ENCODE assay signal across 25 cellular contexts in the genomic region with DNA sequence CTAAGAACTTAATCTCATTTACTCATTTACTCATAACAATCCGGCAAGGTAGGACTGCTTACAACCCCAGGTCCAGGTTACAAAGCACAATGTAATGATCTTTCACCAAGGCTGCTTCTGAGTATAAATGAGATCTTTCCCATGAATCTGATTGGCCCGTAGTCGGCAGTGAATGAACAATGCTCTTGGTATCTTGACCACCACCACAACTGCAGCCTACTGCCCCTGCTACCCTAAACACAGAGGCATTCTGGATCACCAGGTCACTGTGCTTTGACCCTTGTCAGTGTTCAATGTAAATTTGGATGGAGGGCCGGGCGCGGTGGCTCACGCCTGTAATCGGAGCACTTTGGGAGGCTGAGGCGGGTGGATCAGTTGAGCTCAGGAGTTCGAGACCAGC. TPM values are rescaled to one million over a fixed set of nuclear protein-coding genes. Genes with fewer than 3 reads are reported as not detected.
DNase-seq lines count a peak whose midpoint lies in the region; ATAC-seq and TF ChIP-seq lines count a peak whose summit lies in the region.
"Had no signal": no experiment of that assay in that cellular context is flagged by ENCODE, and none has a peak within 500 bp of the region (broad histone marks: within the 10 kb centered on the region; RNA-seq: fewer than 3 reads in every experiment).

No MANE protein-coding gene starts in this region.

- H3K9me3 ChIP-seq in thoracic aorta: no peaks in the 10 kb centered on the region
- H3K9me3 ChIP-seq: BLaER1, MG63, upper lobe of right lung had no signal

- no peak for DNase-seq in activated naive CD4-positive, alpha-beta T cell treated with anti-CD3 and anti-CD28 coated beads, Interleukin-2, amount 10 ng/mL, durations not matched to agents 7 days and 5 days
- DNase-seq in activated naive CD4-positive, alpha-beta T cell treated with Interleukin-2 at 50 U/mL for 16 hours: no peak
- DNase-seq in amniotic epithelial cell (ENCODE audit: low read depth): peak; percentile 84
- DNase-seq in kidney epithelial cell (ENCODE audit: low read depth): peak; percentile 67
- DNase-seq in thoracic aorta (ENCODE audit: low spot score): no peak
- no peak for DNase-seq in NCI-H1694 (lab: John Stamatoyannopoulos, UW)
- no peak for DNase-seq in activated T-cell treated with anti-CD3 and anti-CD28 coated beads, Interleukin-2, amount 50 U/mL, for 24 hours
- DNase-seq in type B pancreatic cell (ENCODE audit: extremely low spot score, unreplicated experiment): no peak
- DNase-seq: 8988T; activated CD4-positive, CD25-positive, alpha-beta regulatory T cell; activated CD8-positive, alpha-beta T cell treated with anti-CD3 and anti-CD28 coated beads, Interleukin-2, amount 10 ng/mL, durations not matched to agents 7 days and 5 days; activated T-cell treated with anti-CD3 and anti-CD28 coated beads, Interleukin-2, amount 50 U/mL, for 48 hours; GF-D8; H7; MG63; NCI-H146; nucleus accumbens; stimulated activated naive CD8-positive, alpha-beta T cell treated with anti-CD3 and anti-CD28 coated beads, Interleukin-15, Interleukin-2, amounts not matched to agents 100 U/mL and 50 U/mL, for 24 hours; upper lobe of right lung had no signal

- H3K27ac ChIP-seq in thoracic aorta: peak overlapping the region; percentile 89 to 92
- H3K27ac ChIP-seq: BLaER1, upper lobe of right lung had no signal

- H3K36me3 ChIP-seq in kidney epithelial cell (ENCODE audit: control insufficient read depth, insufficient read depth, low read length) (no peaks in the 10 kb centered on the region), thoracic aorta (peaks cover 60% of the 10 kb centered on the region)
- H3K36me3 ChIP-seq: BLaER1, MG63, upper lobe of right lung had no signal

- H3K27me3 ChIP-seq in kidney epithelial cell (ENCODE audit: control insufficient read depth, insufficient read depth, low read length): peaks cover 12% of the 10 kb centered on the region
- H3K27me3 ChIP-seq in thoracic aorta (replicated peaks; ENCODE audit: insufficient read depth): no peaks in the 10 kb centered on the region
- H3K27me3 ChIP-seq: BLaER1 had no signal

- H3K4me1 ChIP-seq in thoracic aorta (ENCODE audit: control insufficient read depth in 1 of 2, low read depth in 2 of 2): peaks cover 5 to 36% of the 10 kb centered on the region in 2 donors

- peaks cover 26% of the 10 kb centered on the region for H3K36me3 Mint-ChIP-seq in activated naive CD4-positive, alpha-beta T cell treated with anti-CD3 and anti-CD28 coated beads, Interleukin-2, amount 10 ng/mL, durations not matched to agents 7 days and 5 days
- H3K36me3 Mint-ChIP-seq in activated T-cell treated with anti-CD3 and anti-CD28 coated beads, Interleukin-2, amount 50 U/mL, for 24 hours (ENCODE audit: low read depth): peaks cover 61% of the 10 kb centered on the region
- H3K36me3 Mint-ChIP-seq in type B pancreatic cell: no peaks in the 10 kb centered on the region

- H3K27me3 Mint-ChIP-seq in activated naive CD4-positive, alpha-beta T cell treated with anti-CD3 and anti-CD28 coated beads, Interleukin-2, amount 10 ng/mL, durations not matched to agents 7 days and 5 days: no peaks in the 10 kb centered on the region
- peaks cover 7% of the 10 kb centered on the region for H3K27me3 Mint-ChIP-seq in activated T-cell treated with anti-CD3 and anti-CD28 coated beads, Interleukin-2, amount 50 U/mL, for 24 hours
- H3K27me3 Mint-ChIP-seq in type B pancreatic cell: peaks cover 29% of the 10 kb centered on the region

- H3K9me3 Mint-ChIP-seq in activated naive CD4-positive, alpha-beta T cell treated with anti-CD3 and anti-CD28 coated beads, Interleukin-2, amount 10 ng/mL, durations not matched to agents 7 days and 5 days: no peaks in the 10 kb centered on the region
- H3K9me3 Mint-ChIP-seq in activated T-cell treated with anti-CD3 and anti-CD28 coated beads, Interleukin-2, amount 50 U/mL, for 24 hours: no peaks in the 10 kb centered on the region
- H3K9me3 Mint-ChIP-seq in type B pancreatic cell: no peaks in the 10 kb centered on the region
- H3K9me3 Mint-ChIP-seq: activated naive CD4-positive, alpha-beta T cell treated with anti-CD3 and anti-CD28 coated beads, Interleukin-2, amount 50 U/mL, for 72 hours; T-helper 2 cell treated with Interferon-gamma antibody and Interleukin-4, amounts not matched to agents 5 μg/mL and 100 μg/mL, for 36 hours had no signal

- no peak for ATAC-seq in thoracic aorta (ENCODE audit: insufficient number of reproducible peaks, low FRiP score, low read depth)
- ATAC-seq: activated CD8-positive, alpha-beta T cell treated with anti-CD3 and anti-CD28 coated beads, Interleukin-2, amount 10 ng/mL, durations not matched to agents 7 days and 5 days; activated naive CD4-positive, alpha-beta T cell treated with anti-CD3 and anti-CD28 coated beads, Interleukin-2, amount 50 U/mL, for 72 hours; sciatic nerve; stimulated activated naive CD8-positive, alpha-beta T cell treated with anti-CD3 and anti-CD28 coated beads, Interleukin-15, Interleukin-2, amounts not matched to agents 100 U/mL and 50 U/mL, for 24 hours; upper lobe of right lung had no signal

- no peak overlapping the region for H3K4me3 ChIP-seq in kidney epithelial cell (ENCODE audit: low read depth, low read length)
- no peak overlapping the region for H3K4me3 ChIP-seq in thoracic aorta
- H3K4me3 ChIP-seq: BLaER1, MG63, upper lobe of right lung had no signal

- TF ChIP-seq CTCF in kidney epithelial cell (IDR thresholded peaks at IDR 0.05; ENCODE audit: insufficient read depth, low read length, poor library complexity, severe bottlenecking) (no peak), thoracic aorta (IDR thresholded peaks at IDR 0.05) (no peak), type B pancreatic cell (conservative IDR thresholded peaks at IDR 0.05) (no peak)

- CTCF ChIA-PET in activated naive CD4-positive, alpha-beta T cell treated with anti-CD3 and anti-CD28 coated beads, Interleukin-2, amount 10 ng/mL, durations not matched to agents 7 days and 5 days (lab: Charles Lee): interaction anchor here (1.0 to 8.0 kb wide), 6 partner anchors 22 to 188 kb away, joined by 3 to 186 read pairs (median 48); partner anchors contain the start of gene CCDC197

- H3K27ac Mint-ChIP-seq in activated naive CD4-positive, alpha-beta T cell treated with anti-CD3 and anti-CD28 coated beads, Interleukin-2, amount 10 ng/mL, durations not matched to agents 7 days and 5 days: peak overlapping the region; percentile 3
- H3K27ac Mint-ChIP-seq in activated T-cell treated with anti-CD3 and anti-CD28 coated beads, Interleukin-2, amount 50 U/mL, for 24 hours: no peak overlapping the region
- no peak overlapping the region for H3K27ac Mint-ChIP-seq in type B pancreatic cell
- H3K27ac Mint-ChIP-seq: activated CD8-positive, alpha-beta T cell treated with anti-CD3 and anti-CD28 coated beads, Interleukin-2, amount 10 ng/mL, durations not matched to agents 7 days and 5 days had no signal

- no peak overlapping the region for H3K4me3 Mint-ChIP-seq in activated naive CD4-positive, alpha-beta T cell treated with anti-CD3 and anti-CD28 coated beads, Interleukin-2, amount 10 ng/mL, durations not matched to agents 7 days and 5 days
- no peak overlapping the region for H3K4me3 Mint-ChIP-seq in activated T-cell treated with anti-CD3 and anti-CD28 coated beads, Interleukin-2, amount 50 U/mL, for 24 hours
- H3K4me3 Mint-ChIP-seq in type B pancreatic cell: no peak overlapping the region
- H3K4me3 Mint-ChIP-seq: activated CD8-positive, alpha-beta T cell treated with anti-CD3 and anti-CD28 coated beads, Interleukin-2, amount 10 ng/mL, durations not matched to agents 7 days and 5 days; T-helper 2 cell treated with Interferon-gamma antibody and Interleukin-4, amounts not matched to agents 5 μg/mL and 100 μg/mL, for 36 hours had no signal

- H3K4me1 Mint-ChIP-seq in activated naive CD4-positive, alpha-beta T cell treated with anti-CD3 and anti-CD28 coated beads, Interleukin-2, amount 10 ng/mL, durations not matched to agents 7 days and 5 days: peaks cover 16% of the 10 kb centered on the region
- peaks cover 22% of the 10 kb centered on the region for H3K4me1 Mint-ChIP-seq in activated T-cell treated with anti-CD3 and anti-CD28 coated beads, Interleukin-2, amount 50 U/mL, for 24 hours (ENCODE audit: low read depth)
- peaks cover 5% of the 10 kb centered on the region for H3K4me1 Mint-ChIP-seq in type B pancreatic cell (ENCODE audit: unreplicated experiment)

RNA-seq across cellular contexts. Expression of gene FAM181A, which starts 15.9 kb away (rescaled TPM):
- total RNA-seq in kidney epithelial cell (not detected in 2 replicates), thoracic aorta (not detected), type B pancreatic cell (ENCODE audit: low replicate concordance) (1.2 TPM in 1 of 2 replicates, not detected in the other)
- total RNA-seq: activated CD8-positive, alpha-beta T cell treated with anti-CD3 and anti-CD28 coated beads, Interleukin-2, amount 10 ng/mL, durations not matched to agents 7 days and 5 days; activated naive CD4-positive, alpha-beta T cell treated with anti-CD3 and anti-CD28 coated beads, Interleukin-2, amount 50 U/mL, for 72 hours; epithelial cell of proximal tubule; H7; lower leg skin; sciatic nerve had no signal

RNA-seq across cellular contexts. Expression of gene ASB2, which starts 33.3 kb away (rescaled TPM):
- total RNA-seq in kidney epithelial cell (7.4 and 8.8 TPM in 2 replicates), thoracic aorta (10 to 100 TPM; 47.2 to 48.3 TPM), type B pancreatic cell (ENCODE audit: low replicate concordance) (0.21 and 0.60 TPM in 2 replicates)

RNA-seq across cellular contexts. Expression of gene CCDC197, which starts 54.0 kb away (rescaled TPM):
- total RNA-seq in kidney epithelial cell: not detected in 2 replicates
- not detected for total RNA-seq in thoracic aorta
- total RNA-seq in type B pancreatic cell (ENCODE audit: low replicate concordance): not detected in 2 replicates
- total RNA-seq: activated CD8-positive, alpha-beta T cell treated with anti-CD3 and anti-CD28 coated beads, Interleukin-2, amount 10 ng/mL, durations not matched to agents 7 days and 5 days; epithelial cell of proximal tubule; H7; lower leg skin; sciatic nerve; upper lobe of right lung had no signal

Comparison
In these comparisons a context has a peak if more than half of its experiments do, and no peak if none do; other contexts are left out.
1. DNase-seq: peak in amniotic epithelial cell (single experiment) and kidney epithelial cell (single experiment); none in activated naive CD4-positive, alpha-beta T cell treated with anti-CD3 and anti-CD28 coated beads, Interleukin-2, amount 10 ng/mL, durations not matched to agents 7 days and 5 days (single experiment), activated naive CD4-positive, alpha-beta T cell treated with Interleukin-2 at 50 U/mL for 16 hours (single experiment), thoracic aorta (single experiment), NCI-H1694 (single experiment), activated T-cell treated with anti-CD3 and anti-CD28 coated beads, Interleukin-2, amount 50 U/mL, for 24 hours (single experiment) and type B pancreatic cell (single experiment).